Comparison of ENCODE assay signal across 20 cellular contexts in the genomic region with DNA sequence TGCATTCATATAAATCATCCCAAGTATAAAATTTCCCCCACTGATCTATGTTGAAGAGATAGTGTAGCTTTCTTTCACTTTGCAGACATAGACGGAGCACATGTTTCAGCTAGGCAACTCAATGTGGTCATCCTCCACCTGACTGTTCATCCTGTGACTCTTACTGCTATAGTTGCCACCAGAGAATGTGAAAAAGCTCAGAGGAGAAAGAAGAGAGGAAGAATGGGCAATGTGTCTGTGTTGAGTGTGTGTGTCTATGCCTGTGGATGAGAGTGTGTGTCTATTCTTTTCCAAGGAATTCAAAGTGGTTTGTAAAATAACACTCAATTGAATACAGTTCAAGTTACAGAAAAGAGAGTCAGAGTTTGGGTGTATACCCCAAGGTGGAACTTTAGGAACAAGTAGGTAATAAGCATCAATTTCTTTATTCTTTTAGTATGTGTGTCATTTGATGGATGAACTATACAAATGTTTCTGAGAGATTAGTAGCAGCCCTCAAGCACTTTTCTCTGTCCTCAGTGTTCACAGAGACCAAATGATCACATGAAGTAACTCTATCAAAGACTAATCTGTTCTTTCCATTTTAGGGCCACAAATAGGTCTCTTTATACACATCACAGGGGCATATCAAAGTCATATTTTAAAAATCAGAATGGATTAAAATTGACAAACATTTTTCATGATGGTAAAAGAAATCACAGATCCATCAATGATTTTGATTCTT. TPM values are rescaled to one million over a fixed set of nuclear protein-coding genes. Genes with fewer than 3 reads are reported as not detected.
DNase-seq lines count a peak whose midpoint lies in the region; FAIRE-seq and TF ChIP-seq lines count a peak whose summit lies in the region.
"Had no signal": no experiment of that assay in that cellular context is flagged by ENCODE, and none has a peak within 500 bp of the region (broad histone marks: within the 10 kb centered on the region; RNA-seq: fewer than 3 reads in every experiment).

No MANE protein-coding gene starts in this region.

- no peak for DNase-seq in D721Med (ENCODE audit: insufficient read length, low spot score)
- DNase-seq in dorsolateral prefrontal cortex = no peak
- DNase-seq in midbrain (lab: John Stamatoyannopoulos, UW) = peak; percentile 21
- DNase-seq in superior temporal gyrus (ENCODE audit: extremely low spot score) = peak; percentile 57
- DNase-seq in NCI-H2029 treated with DMSO at 0.1 percent for 48 hours (lab: John Stamatoyannopoulos, UW) = no peak
- no peak for DNase-seq in GM10248 (ENCODE audit: extremely low spot score)
- DNase-seq in NOMO-1 treated with dmso at 0.1 percent for 144 hours (lab: John Stamatoyannopoulos, UW; ENCODE audit: unreplicated experiment) = no peak
- no peak for DNase-seq in COR-L47 (lab: John Stamatoyannopoulos, UW)
- DNase-seq: AML-193, GF-D8, MG63, NCI-H1092 treated with DMSO at 0.1 percent for 48 hours, NCI-H1694, NCI-H2107, NCI-H2227 treated with DMSO at 0.1 percent for 48 hours, NCI-H524 had no signal

- no peaks in the 10 kb centered on the region for H3K27me3 ChIP-seq in dorsolateral prefrontal cortex

- FAIRE-seq in D721Med (lab: Jason Lieb, UNC) = peak; percentile 44
- FAIRE-seq: GM12892, H1 had no signal

- peak overlapping the region in 44 of 59 donors; percentile 7 to 94 (median 80) for H3K4me3 ChIP-seq in dorsolateral prefrontal cortex
- H3K4me3 ChIP-seq: MG63 had no signal

- CTCF ChIA-PET in GM10248 (lab: Yijun Ruan, JAX) = interaction anchor here (1.0 kb wide), 1 partner anchor 70 kb away, joined by 3 read pairs; no protein-coding TSS in a partner anchor

- peak overlapping the region in 42 of 59 donors; percentile 1 to 96 (median 88) for H3K27ac ChIP-seq in dorsolateral prefrontal cortex
- H3K27ac ChIP-seq: KMS-11, SK-N-MC had no signal

- TF ChIP-seq CTCF in D721Med (IDR thresholded peaks at IDR 0.05; ENCODE audit: insufficient read depth, missing control alignments) (no peak), dorsolateral prefrontal cortex (IDR thresholded peaks at IDR 0.05 in 54 of 56, conservative IDR thresholded peaks at IDR 0.05 in 2 of 56; ENCODE audit: low read depth in 1 of 56, partially characterized antibody in 56 of 56) (no peak), GM10248 (IDR thresholded peaks at IDR 0.05; ENCODE audit: control extremely low read depth, extremely low read depth, low read depth, missing control alignments) (no peak)

- POLR2A ChIA-PET in GM10248 (lab: Yijun Ruan, JAX) = no interaction called here

- intact Hi-C loops in dorsolateral prefrontal cortex (cut with DNase I) = loop anchor here (5.0 to 10.0 kb wide), 4 partner anchors 70 to 177 kb away; no protein-coding TSS in a partner anchor

RNA-seq across cellular contexts. Expression of a gene that starts 2.3 kb away (rescaled TPM):
- 100 to 1,000 TPM in 119 of 120 experiments, 10 to 100 TPM in 1; 94.8 to 448 (median 257) TPM for total RNA-seq in dorsolateral prefrontal cortex

Comparison
In these comparisons a context has a peak if more than half of its experiments do, and no peak if none do; other contexts are left out.
1. DNase-seq: peak in midbrain (single experiment) and superior temporal gyrus (single experiment); none in D721Med (single experiment), dorsolateral prefrontal cortex (0 of 10), NCI-H2029 treated with DMSO at 0.1 percent for 48 hours (single experiment), GM10248 (single experiment), NOMO-1 treated with dmso at 0.1 percent for 144 hours (single experiment) and COR-L47 (single experiment).